ENCODE assay signal across 8 cellular contexts in the genomic region with DNA sequence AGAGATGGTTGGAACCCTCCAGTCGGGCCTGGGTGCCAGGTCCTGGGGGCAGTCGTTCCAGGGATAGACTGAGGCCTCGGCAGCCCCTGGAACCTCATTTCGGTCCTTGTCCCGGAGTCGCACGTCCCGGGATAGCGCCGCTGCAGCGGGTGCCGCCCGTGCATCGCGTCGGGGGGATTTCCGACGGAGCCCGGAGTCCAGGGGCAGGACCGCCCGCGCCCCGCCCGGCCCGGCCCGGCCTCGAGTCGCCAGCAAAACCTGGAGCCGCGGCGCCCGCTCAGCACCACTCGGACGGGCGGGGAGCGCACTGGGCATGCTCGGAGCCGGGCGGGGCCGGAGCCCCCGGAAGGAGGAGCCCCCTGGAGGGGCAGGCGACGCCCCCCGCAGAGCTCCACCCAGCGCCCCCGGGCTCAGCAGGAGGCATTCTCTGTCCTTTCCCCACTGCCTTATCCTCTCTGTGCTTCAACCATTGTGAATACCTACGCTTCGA. TPM values are rescaled to one million over a fixed set of nuclear protein-coding genes. Genes with fewer than 3 reads are reported as not detected.
A peak's percentile ranks its signal among the peaks of the same experiment; 100 is the strongest.
DNase-seq lines count a peak whose midpoint lies in the region; ATAC-seq and TF ChIP-seq lines count a peak whose summit lies in the region.

No MANE protein-coding gene starts in this region.

- H3K9me3 ChIP-seq in SK-N-MC (ENCODE audit: low read depth, low read length) (no peaks in the 10 kb centered on the region), heart left ventricle (no peaks in the 10 kb centered on the region)

- intact Hi-C loops in heart left ventricle (cut with DNase I): no loop called here

- no peak for TF ChIP-seq POLR2A in heart left ventricle (IDR thresholded peaks at IDR 0.05)

- no peak for TF ChIP-seq CTCF in heart left ventricle (IDR thresholded peaks at IDR 0.05)

- H3K4me3 ChIP-seq in SK-N-MC: peak overlapping the region; percentile 77
- peak overlapping the region in 11 of 12 donors; percentile 22 to 61 (median 47) for H3K4me3 ChIP-seq in heart left ventricle

- H3K27me3 ChIP-seq in heart left ventricle: peaks cover 0 to 57% (median 5%) of the 10 kb centered on the region in 9 donors

- 1 to 4% (median 2%) methylated on average over 21 to 48 of the region's 48 CpGs for WGBS in heart left ventricle, 4 donors

- no peak overlapping the region for H3K9ac ChIP-seq in SK-N-MC (ENCODE audit: insufficient read length)

- DNase-seq in GM03348 (ENCODE audit: low spot score): peak; percentile 27
- no peak for DNase-seq in SK-N-MC (ENCODE audit: low read depth, low spot score)
- DNase-seq in heart left ventricle: peak; percentile 66 to 74 (median 73)
- peak; percentile 69 for DNase-seq in retina
- DNase-seq in GOT3 (lab: John Stamatoyannopoulos, UW): no peak
- no peak for DNase-seq in GF-D8 (lab: John Stamatoyannopoulos, UW)
- DNase-seq in activated naive CD4-positive, alpha-beta T cell (lab: John Stamatoyannopoulos, UW): no peak
- no peak for DNase-seq in NCI-H1417 (lab: John Stamatoyannopoulos, UW)

- peak; percentile 78 to 95 (median 92) for ATAC-seq in heart left ventricle

- peaks cover 0 to 20% (median 6%) of the 10 kb centered on the region in 12 donors for H3K4me1 ChIP-seq in heart left ventricle

- H3K27ac ChIP-seq in SK-N-MC: no peak overlapping the region
- peak overlapping the region in 1 of 12 donors; percentile 39 for H3K27ac ChIP-seq in heart left ventricle

- H3K36me3 ChIP-seq in SK-N-MC (ENCODE audit: insufficient read depth, low read length) (no peaks in the 10 kb centered on the region), heart left ventricle (no peaks in the 10 kb centered on the region)

RNA-seq across cellular contexts. Expression of gene PTPN3, which starts 1.6 kb away (rescaled TPM):
- 10 to 100 TPM; 22.1 to 77.0 (median 52.3) TPM for total RNA-seq in heart left ventricle
- polyA plus RNA-seq in heart left ventricle: 10 to 100 TPM in 1 of 2 donors, 1 to 10 TPM in 1; 6.9 to 14.6 TPM

Comparison
In these comparisons a context has a peak if more than half of its experiments do, and no peak if none do; other contexts are left out.
1. DNase-seq: peak in GM03348 (single experiment), heart left ventricle (5 of 5) and retina (single experiment); none in SK-N-MC (single experiment), GOT3 (single experiment), GF-D8 (single experiment), activated naive CD4-positive, alpha-beta T cell (0 of 4) and NCI-H1417 (0 of 3).